ENCODE assay signal across 12 cellular contexts in the genomic region with DNA sequence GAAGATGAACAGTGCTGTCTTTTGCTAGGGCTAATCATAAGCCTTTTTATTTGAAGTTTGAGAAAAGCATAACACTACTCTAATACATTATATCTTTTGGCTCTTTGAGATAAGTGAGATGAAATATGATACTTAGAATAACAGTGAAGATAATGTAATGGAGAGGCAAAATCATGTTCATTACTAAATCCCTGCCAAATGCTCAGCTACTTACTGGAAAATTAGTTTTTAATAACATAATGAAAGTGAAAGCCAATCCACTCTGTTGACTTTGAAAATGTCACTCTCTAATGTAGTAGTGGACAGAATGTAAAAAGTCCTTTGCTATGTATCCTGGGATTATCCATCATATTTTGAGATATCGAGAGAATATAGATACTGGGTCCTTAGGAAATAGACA. TPM values are rescaled to one million over a fixed set of nuclear protein-coding genes. Genes with fewer than 3 reads are reported as not detected.
DNase-seq lines count a peak whose midpoint lies in the region; ATAC-seq lines count a peak whose summit lies in the region.
"Had no signal": no experiment of that assay in that cellular context is flagged by ENCODE, and none has a peak within 500 bp of the region (broad histone marks: within the 10 kb centered on the region; RNA-seq: fewer than 3 reads in every experiment).

No MANE protein-coding gene starts in this region.

- no peak overlapping the region for H3K27ac ChIP-seq in effector memory CD4-positive, alpha-beta T cell (ENCODE audit: insufficient read depth, low read length, poor library complexity, severe bottlenecking)
- H3K27ac ChIP-seq: 22Rv1 had no signal

- ATAC-seq in HG03280 (IDR thresholded peaks at IDR 0.05; ENCODE audit: unreplicated experiment) (peak; percentile 46), GM19463 (IDR thresholded peaks at IDR 0.05; ENCODE audit: unreplicated experiment) (no peak)
- ATAC-seq: esophagus mucosa had no signal

- peak overlapping the region; percentile 29 for H3K4me3 ChIP-seq in effector memory CD4-positive, alpha-beta T cell (ENCODE audit: insufficient read depth, low read depth, low read length, poor library complexity, severe bottlenecking)

- no peaks in the 10 kb centered on the region for H3K27me3 ChIP-seq in effector memory CD4-positive, alpha-beta T cell (replicated peaks; ENCODE audit: control insufficient read depth, insufficient read depth, low read length, poor library complexity, severe bottlenecking)

- DNase-seq in NCI-H1092 treated with DMSO at 0.1 percent for 48 hours (lab: John Stamatoyannopoulos, UW) (peak; percentile 53), NCI-H1092 (lab: John Stamatoyannopoulos, UW) (no peak), renal cortical epithelial cell (ENCODE audit: low read depth) (peak; percentile 11), NCI-H345 treated with DMSO at 0.1 percent for 48 hours (lab: John Stamatoyannopoulos, UW; ENCODE audit: unreplicated experiment) (no peak)
- no peak for DNase-seq in effector memory CD4-positive, alpha-beta T cell
- no peak for DNase-seq in stimulated activated CD4-positive, alpha-beta T cell treated with anti-CD3 and anti-CD28 coated beads, Interleukin-2, amount 100 ng/mL, for 24 hours
- DNase-seq: mammary epithelial cell; stimulated activated CD4-positive, alpha-beta T cell treated with anti-CD3 and anti-CD28 coated beads, Interleukin-15, amount 100 ng/mL, for 24 hours had no signal

- H3K9me3 ChIP-seq in effector memory CD4-positive, alpha-beta T cell (ENCODE audit: control insufficient read depth, low read length) = no peaks in the 10 kb centered on the region

- no peaks in the 10 kb centered on the region for H3K36me3 ChIP-seq in effector memory CD4-positive, alpha-beta T cell (ENCODE audit: control insufficient read depth, insufficient read depth, low read length)

- no peaks in the 10 kb centered on the region for H3K4me1 ChIP-seq in effector memory CD4-positive, alpha-beta T cell (ENCODE audit: control insufficient read depth, insufficient read depth, low read length, poor library complexity, severe bottlenecking)

RNA-seq across cellular contexts. Expression of gene MYH15, which starts 35.9 kb away (rescaled TPM):
- 0.05 TPM in 1 of 2 replicates, not detected in the other for total RNA-seq in renal cortical epithelial cell

RNA-seq across cellular contexts. Expression of gene CIP2A, which starts 43.0 kb away (rescaled TPM):
- 9.6 and 21.9 TPM in 2 replicates for total RNA-seq in renal cortical epithelial cell

RNA-seq across cellular contexts. Expression of gene DZIP3, which starts 43.3 kb away (rescaled TPM):
- total RNA-seq in renal cortical epithelial cell = 10.8 and 15.4 TPM in 2 replicates

Comparison
In these comparisons a context has a peak if more than half of its experiments do, and no peak if none do; other contexts are left out.
1. DNase-seq: peak in NCI-H1092 treated with DMSO at 0.1 percent for 48 hours (single experiment) and renal cortical epithelial cell (single experiment); none in NCI-H1092 (single experiment), effector memory CD4-positive, alpha-beta T cell (0 of 3), NCI-H345 treated with DMSO at 0.1 percent for 48 hours (single experiment) and stimulated activated CD4-positive, alpha-beta T cell treated with anti-CD3 and anti-CD28 coated beads, Interleukin-2, amount 100 ng/mL, for 24 hours (0 of 2).